In the genomic region with DNA sequence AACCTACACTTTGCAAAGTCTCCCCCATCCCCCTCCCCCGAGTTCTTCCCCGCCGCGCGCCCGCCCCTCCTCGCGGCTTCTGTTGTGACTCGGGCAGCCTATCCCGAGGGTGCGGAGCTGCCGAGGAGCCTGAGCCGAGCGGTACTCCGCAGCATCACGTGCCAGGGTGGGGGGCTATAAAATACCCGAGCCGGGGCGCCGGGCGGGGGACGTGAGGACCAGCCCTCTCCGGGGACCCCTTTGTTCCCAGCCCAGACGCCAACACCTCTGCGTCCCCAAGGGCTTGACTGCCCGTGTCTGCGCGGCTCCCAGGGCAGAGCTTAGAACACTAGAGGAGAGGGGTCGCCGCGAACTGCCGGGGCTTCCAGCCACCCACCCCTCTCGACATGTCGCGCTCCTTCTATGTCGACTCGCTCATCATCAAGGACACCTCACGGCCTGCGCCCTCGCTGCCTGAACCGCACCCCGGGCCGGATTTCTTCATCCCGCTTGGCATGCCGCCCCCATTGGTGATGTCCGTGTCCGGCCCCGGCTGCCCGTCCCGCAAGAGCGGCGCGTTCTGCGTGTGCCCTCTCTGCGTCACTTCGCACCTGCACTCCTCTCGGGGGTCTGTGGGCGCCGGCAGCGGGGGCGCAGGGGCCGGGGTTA, we compare ENCODE assay signal across 9 cellular contexts. TPM values are rescaled to one million over a fixed set of nuclear protein-coding genes. Genes with fewer than 3 reads are reported as not detected.
DNase-seq lines count a peak whose midpoint lies in the region; ATAC-seq lines count a peak whose summit lies in the region.
"Had no signal": no experiment of that assay in that cellular context is flagged by ENCODE, and none has a peak within 500 bp of the region (broad histone marks: within the 10 kb centered on the region; RNA-seq: fewer than 3 reads in every experiment).

TSS of gene GSX2 (plus strand) at position 205 of the 648 bp plus-strand sequence. CDS start at position 387, 182 bp downstream.

- no peaks in the 10 kb centered on the region for H3K9me3 Mint-ChIP-seq in T-helper 2 cell treated with Interferon-gamma antibody and Interleukin-4, amounts not matched to agents 5 μg/mL and 100 μg/mL, for 36 hours
- H3K9me3 Mint-ChIP-seq in activated naive CD4-positive, alpha-beta T cell treated with anti-CD3 and anti-CD28 coated beads, Interleukin-2, amount 50 U/mL, for 72 hours, result no peaks in the 10 kb centered on the region

- H3K4me1 Mint-ChIP-seq in T-helper 2 cell treated with Interferon-gamma antibody and Interleukin-4, amounts not matched to agents 5 μg/mL and 100 μg/mL, for 36 hours (ENCODE audit: low read depth), result peaks cover 19% of the 10 kb centered on the region

- DNase-seq in T-helper 2 cell treated with Interferon-gamma antibody and Interleukin-4, amounts not matched to agents 5 μg/mL and 100 μg/mL, for 36 hours (ENCODE audit: low spot score), result no peak
- no peak for DNase-seq in T-helper 2 cell
- no peak for DNase-seq in activated naive CD4-positive, alpha-beta T cell treated with anti-CD3 and anti-CD28 coated beads, Interleukin-2, amount 50 U/mL, for 72 hours (ENCODE audit: low spot score in 2 of 2)
- no peak for DNase-seq in superior temporal gyrus (ENCODE audit: extremely low spot score)
- no peak for DNase-seq in SIG-M5 treated with dmso at 0.1 percent for 504 hours (lab: John Stamatoyannopoulos, UW; ENCODE audit: unreplicated experiment)

- H3K36me3 ChIP-seq in iPS-20b (ENCODE audit: insufficient read depth, low read depth, low read length) (no peaks in the 10 kb centered on the region), subcutaneous abdominal adipose tissue (ENCODE audit: control insufficient read depth in 5 of 5, insufficient read depth in 5 of 5, low read length in 5 of 5) (no peaks in the 10 kb centered on the region)

- ATAC-seq in activated naive CD4-positive, alpha-beta T cell treated with anti-CD3 and anti-CD28 coated beads, Interleukin-2, amount 50 U/mL, for 72 hours, result peak; percentile 9 to 16
- no peak for ATAC-seq in GM19463 (IDR thresholded peaks at IDR 0.05; ENCODE audit: unreplicated experiment)

- H3K4me1 ChIP-seq in iPS-20b (ENCODE audit: insufficient read depth, low read length) (peaks cover 39% of the 10 kb centered on the region), subcutaneous abdominal adipose tissue (ENCODE audit: control insufficient read depth in 5 of 5, insufficient read depth in 5 of 5, low read length in 5 of 5) (peaks cover 0 to 38% (median 30%) of the 10 kb centered on the region in 5 donors)

- H3K27ac Mint-ChIP-seq in T-helper 2 cell treated with Interferon-gamma antibody and Interleukin-4, amounts not matched to agents 5 μg/mL and 100 μg/mL, for 36 hours, result no peak within 1 kb of the TSS
- H3K27ac Mint-ChIP-seq in activated naive CD4-positive, alpha-beta T cell treated with anti-CD3 and anti-CD28 coated beads, Interleukin-2, amount 50 U/mL, for 72 hours, result no peak within 1 kb of the TSS

- no peaks in the 10 kb centered on the region for H3K36me3 Mint-ChIP-seq in T-helper 2 cell treated with Interferon-gamma antibody and Interleukin-4, amounts not matched to agents 5 μg/mL and 100 μg/mL, for 36 hours (ENCODE audit: low read depth)
- H3K36me3 Mint-ChIP-seq in activated naive CD4-positive, alpha-beta T cell treated with anti-CD3 and anti-CD28 coated beads, Interleukin-2, amount 50 U/mL, for 72 hours, result peaks cover 7 to 27% of the 10 kb centered on the region in 2 donors

- no peaks in the 10 kb centered on the region; the same call in 1 of the 2 replicates for H3K9me3 ChIP-seq in iPS-20b (ENCODE audit: insufficient read depth, low read depth, low read length)
- H3K9me3 ChIP-seq in subcutaneous abdominal adipose tissue (ENCODE audit: control insufficient read depth in 5 of 5, low read length in 5 of 5), result no peaks in the 10 kb centered on the region

- H3K4me3 ChIP-seq in iPS-20b (ENCODE audit: low read length), result peak within 1 kb of the TSS; percentile 48
- peak within 1 kb of the TSS; percentile 8 to 50 (median 41) for H3K4me3 ChIP-seq in subcutaneous abdominal adipose tissue (ENCODE audit: low read depth in 1 of 5, low read length in 5 of 5)

- H3K27ac ChIP-seq in iPS-20b (ENCODE audit: low read length), result no peak within 1 kb of the TSS
- no peak within 1 kb of the TSS for H3K27ac ChIP-seq in subcutaneous abdominal adipose tissue (ENCODE audit: low read depth, low read length)

- peak within 1 kb of the TSS; percentile 59 for H3K4me3 Mint-ChIP-seq in T-helper 2 cell treated with Interferon-gamma antibody and Interleukin-4, amounts not matched to agents 5 μg/mL and 100 μg/mL, for 36 hours

- no peak within 1 kb of the TSS for H3K9ac ChIP-seq in iPS-20b (ENCODE audit: low read depth, low read length)
- no peak within 1 kb of the TSS for H3K9ac ChIP-seq in subcutaneous abdominal adipose tissue (ENCODE audit: low read length in 5 of 5)

- H3K27me3 Mint-ChIP-seq in T-helper 2 cell treated with Interferon-gamma antibody and Interleukin-4, amounts not matched to agents 5 μg/mL and 100 μg/mL, for 36 hours (ENCODE audit: low read depth), result peaks cover 92% of the 10 kb centered on the region

- H3K27me3 ChIP-seq in iPS-20b (ENCODE audit: insufficient read depth, low read length) (peaks cover 100% of the 10 kb centered on the region), subcutaneous abdominal adipose tissue (ENCODE audit: control insufficient read depth in 5 of 5, insufficient read depth in 4 of 5, low read length in 5 of 5) (peaks cover 39 to 87% (median 84%) of the 10 kb centered on the region in 5 donors)

RNA-seq across cellular contexts. Expression of gene GSX2, which starts in this region (rescaled TPM):
- total RNA-seq in activated naive CD4-positive, alpha-beta T cell treated with anti-CD3 and anti-CD28 coated beads, Interleukin-2, amount 50 U/mL, for 72 hours, result not detected
- total RNA-seq: Daoy had no signal

Comparison
In these comparisons a context has a peak if more than half of its experiments do, and no peak if none do; other contexts are left out.
1. Peak in ATAC-seq in activated naive CD4-positive, alpha-beta T cell treated with anti-CD3 and anti-CD28 coated beads, Interleukin-2, amount 50 U/mL, for 72 hours; RNA of the gene not detected or under 1 TPM.